ENCODE assay signal across 8 cellular contexts in the genomic region with DNA sequence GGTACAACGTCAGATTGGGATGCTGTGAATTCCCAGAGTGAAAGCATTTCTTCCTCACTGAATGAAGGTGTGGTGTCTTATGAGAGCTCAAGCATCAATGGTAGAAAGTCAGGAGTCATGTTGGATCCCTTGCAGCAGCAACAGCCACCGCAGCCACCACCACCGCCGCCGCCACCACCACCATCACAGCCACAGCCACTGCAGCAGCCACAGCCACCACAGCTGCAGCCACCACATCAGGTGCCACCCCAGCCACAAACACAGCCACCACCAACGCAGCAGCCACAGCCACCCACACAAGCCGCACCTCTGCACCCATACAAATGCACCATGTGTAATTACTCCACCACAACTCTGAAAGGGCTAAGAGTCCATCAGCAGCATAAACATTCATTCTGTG.
"Had no signal": no experiment of that assay in that cellular context is flagged by ENCODE, and none has a peak within 500 bp of the region (broad histone marks: within the 10 kb centered on the region; RNA-seq: fewer than 3 reads in every experiment).

No MANE protein-coding gene starts in this region.

- H3K27ac Mint-ChIP-seq: GM23338, HFFc6 had no signal

- H3K4me3 Mint-ChIP-seq: GM23338, H9, HFFc6 had no signal

- DNase-seq: GM23248, GOT3, H7, H9, HCEC 1CT, HFFc6 had no signal

- H3K4me2 ChIP-seq: GM23338 had no signal

- H3K27ac ChIP-seq: GM23248 had no signal

- H3K4me3 ChIP-seq: GM23248, GM23338, HAP-1 had no signal

- H3K9ac ChIP-seq: GM23248 had no signal

- H3K9me3 ChIP-seq: HAP-1 had no signal

- H2AFZ ChIP-seq: GM23248, GM23338 had no signal

- H3K9me3 Mint-ChIP-seq: GM23338, H9, HFFc6 had no signal
